9 cellular contexts compared by ENCODE assay signal in genomic region chr1:53738205-53739108, GRCh38.
DNase-seq lines count a peak whose midpoint lies in the region; FAIRE-seq and TF ChIP-seq lines count a peak whose summit lies in the region.
"Had no signal": no experiment of that assay in that cellular context is flagged by ENCODE, and none has a peak within 500 bp of the region (broad histone marks: within the 10 kb centered on the region; RNA-seq: fewer than 3 reads in every experiment).

No MANE protein-coding gene starts in this region.

- H3K9ac ChIP-seq in mucosa of rectum (ENCODE audit: low read depth in 1 of 2, low read length in 2 of 2): peak overlapping the region in 1 of 2 donors; percentile 39

- no peak for DNase-seq in T-helper 1 cell
- DNase-seq in coronary artery (ENCODE audit: low spot score): no peak
- DNase-seq in T-helper 9 cell: no peak
- no peak for DNase-seq in RCC 7860 (ENCODE audit: low spot score)
- no peak for DNase-seq in SHP77 (lab: John Stamatoyannopoulos, UW)

- no peak for TF ChIP-seq CTCF in coronary artery (IDR thresholded peaks at IDR 0.05)

- peak overlapping the region; percentile 87 for H3K4me3 ChIP-seq in coronary artery
- peak overlapping the region; percentile 62 to 63 for H3K4me3 ChIP-seq in mucosa of rectum (ENCODE audit: low read length in 2 of 2)

- H3K4me3 Mint-ChIP-seq in T-helper 1 cell treated with Interleukin-12 subunit alpha and Interleukin-12 subunit beta and Interleukin-4 antibody, amounts not matched to agents 30 μg/mL and 1 μg/mL, for 36 hours: peak overlapping the region; percentile 26

- H3K27me3 ChIP-seq in mucosa of rectum (ENCODE audit: control insufficient read depth in 2 of 2, insufficient read depth in 2 of 2, low read length in 2 of 2): peaks cover 34 to 40% of the 10 kb centered on the region in 2 donors

- H3K27ac ChIP-seq in coronary artery: peak overlapping the region in 1 of 2 donors; percentile 51
- H3K27ac ChIP-seq in mucosa of rectum (ENCODE audit: low read depth in 2 of 2, low read length in 2 of 2): no peak overlapping the region

- peaks cover 78% of the 10 kb centered on the region for H3K27me3 Mint-ChIP-seq in T-helper 1 cell treated with Interleukin-12 subunit alpha and Interleukin-12 subunit beta and Interleukin-4 antibody, amounts not matched to agents 30 μg/mL and 1 μg/mL, for 36 hours (ENCODE audit: low read depth)

- TF ChIP-seq EP300 in Ishikawa (IDR thresholded peaks at IDR 0.05; ENCODE audit: borderline replicate concordance): no peak

- TF ChIP-seq RAD21 in Ishikawa (IDR thresholded peaks at IDR 0.05; ENCODE audit: low read depth): no peak

- no peak overlapping the region for H3K27ac Mint-ChIP-seq in T-helper 1 cell treated with Interleukin-12 subunit alpha and Interleukin-12 subunit beta and Interleukin-4 antibody, amounts not matched to agents 30 μg/mL and 1 μg/mL, for 36 hours
- H3K27ac Mint-ChIP-seq: CD4-positive, CD25-positive, alpha-beta regulatory T cell had no signal

- H3K9me3 Mint-ChIP-seq in T-helper 1 cell treated with Interleukin-12 subunit alpha and Interleukin-12 subunit beta and Interleukin-4 antibody, amounts not matched to agents 30 μg/mL and 1 μg/mL, for 36 hours: peaks cover 12% of the 10 kb centered on the region

- H3K9me3 ChIP-seq in mucosa of rectum (ENCODE audit: control insufficient read depth in 2 of 2, low read length in 2 of 2): no peaks in the 10 kb centered on the region

- peaks cover 1% of the 10 kb centered on the region for H3K36me3 Mint-ChIP-seq in T-helper 1 cell treated with Interleukin-12 subunit alpha and Interleukin-12 subunit beta and Interleukin-4 antibody, amounts not matched to agents 30 μg/mL and 1 μg/mL, for 36 hours (ENCODE audit: low read depth)
- H3K36me3 Mint-ChIP-seq: CD4-positive, CD25-positive, alpha-beta regulatory T cell had no signal

- peaks cover 4 to 6% of the 10 kb centered on the region in 2 donors for H3K4me1 ChIP-seq in mucosa of rectum (ENCODE audit: control insufficient read depth in 2 of 2, insufficient read depth in 2 of 2, low read length in 2 of 2)

- no peak for FAIRE-seq in RCC 7860 (lab: Jason Lieb, UNC)

- no peaks in the 10 kb centered on the region for H3K4me1 Mint-ChIP-seq in T-helper 1 cell treated with Interleukin-12 subunit alpha and Interleukin-12 subunit beta and Interleukin-4 antibody, amounts not matched to agents 30 μg/mL and 1 μg/mL, for 36 hours (ENCODE audit: low read depth)

- H3K36me3 ChIP-seq in mucosa of rectum (ENCODE audit: control insufficient read depth in 2 of 2, insufficient read depth in 2 of 2, low read length in 2 of 2): no peaks in the 10 kb centered on the region

TF ChIP-seq in Ishikawa, 13 proteins besides CTCF, POLR2A, EP300 and RAD21:
- TF ChIP-seq ZBTB7A (IDR thresholded peaks at IDR 0.05; ENCODE audit: low read depth): no peak; the same call in 1 of the 2 replicates
- TF ChIP-seq MAX (IDR thresholded peaks at IDR 0.05): peak; percentile 52; the same call in 1 of the 2 replicates
